In genomic region chr5:78979117-78979742, GRCh38 we compare ENCODE assay signal across 1 cellular context.
A peak's percentile ranks its signal among the peaks of the same experiment; 100 is the strongest.
TF ChIP-seq lines count a peak whose summit lies in the region.

No MANE protein-coding gene starts in this region.

TF ChIP-seq in HepG2, 621 proteins besides CTCF, POLR2A, EP300 and RAD21 (continued from another document and continues in another):
- TF ChIP-seq ZBTB14 (CRISPR knock-in tag; IDR thresholded peaks at IDR 0.05) (no peak), FOXA3 (CRISPR knock-in tag; IDR thresholded peaks at IDR 0.05) (peak; percentile 23; the same call in 1 of the 2 replicates), NFIC (IDR thresholded peaks at IDR 0.05; ENCODE audit: low read length) (peak; percentile 74), ZBTB7A (CRISPR knock-in tag; IDR thresholded peaks at IDR 0.05) (peak; percentile 41; the same call in 1 of the 2 replicates), RARA (CRISPR knock-in tag; IDR thresholded peaks at IDR 0.05) (peak; percentile 57), ZBTB26 (CRISPR knock-in tag; IDR thresholded peaks at IDR 0.05; ENCODE audit: borderline replicate concordance) (no peak), ZNF574 (CRISPR knock-in tag; IDR thresholded peaks at IDR 0.05) (0 out of 2 replicates have a peak, but pooled peaks have one; percentile 38), ZNF563 (CRISPR knock-in tag; IDR thresholded peaks at IDR 0.05) (no peak), THAP11 (CRISPR knock-in tag; IDR thresholded peaks at IDR 0.05) (peak; percentile 34; the same call in 1 of the 2 replicates), MED1 (CRISPR knock-in tag; IDR thresholded peaks at IDR 0.05) (peak; percentile 76), SOX5 (CRISPR knock-in tag; IDR thresholded peaks at IDR 0.05; ENCODE audit: borderline replicate concordance) (peak; percentile 48; the same call in 1 of the 2 replicates), SPEN (CRISPR knock-in tag; IDR thresholded peaks at IDR 0.05; ENCODE audit: low read depth) (peak; percentile 32; the same call in 1 of the 2 replicates), AGO2 (optimal IDR thresholded peaks at IDR 0.05; ENCODE audit: low read depth, low read length) (no peak), GATAD2A (CRISPR knock-in tag; IDR thresholded peaks at IDR 0.05) (peak; percentile 82), HNF1B (CRISPR knock-in tag; IDR thresholded peaks at IDR 0.05) (peak; percentile 45; the same call in 1 of the 2 replicates), CC2D1A (CRISPR knock-in tag; IDR thresholded peaks at IDR 0.05) (no peak), ZNF431 (CRISPR knock-in tag; IDR thresholded peaks at IDR 0.05; ENCODE audit: borderline replicate concordance, low read depth) (no peak), CREB1 (IDR thresholded peaks at IDR 0.05) (no peak), CREB1 (CRISPR knock-in tag; IDR thresholded peaks at IDR 0.05) (0 out of 2 replicates have a peak, but pooled peaks have one; percentile 12), ZBTB33 (CRISPR knock-in tag; IDR thresholded peaks at IDR 0.05) (peak; percentile 56), ZNF3 (CRISPR knock-in tag; IDR thresholded peaks at IDR 0.05) (no peak), HCFC1 (IDR thresholded peaks at IDR 0.05; ENCODE audit: low read depth, low read length) (no peak), CBX5 (CRISPR knock-in tag; IDR thresholded peaks at IDR 0.05; ENCODE audit: borderline replicate concordance) (no peak), HHEX (CRISPR knock-in tag; IDR thresholded peaks at IDR 0.05) (no peak), GATA4 (IDR thresholded peaks at IDR 0.05; ENCODE audit: borderline replicate concordance, low read depth) (no peak), STAT5B (CRISPR knock-in tag; IDR thresholded peaks at IDR 0.05) (no peak), GTF3A (CRISPR knock-in tag; conservative IDR thresholded peaks at IDR 0.05) (no peak), ZNF878 (CRISPR knock-in tag; IDR thresholded peaks at IDR 0.05) (peak; percentile 56; the same call in 1 of the 2 replicates), ZBTB7B (CRISPR knock-in tag; IDR thresholded peaks at IDR 0.05) (0 out of 2 replicates have a peak, but pooled peaks have one; percentile 56), POLR2G (IDR thresholded peaks at IDR 0.05; ENCODE audit: low read depth, low read length) (0 out of 2 replicates have a peak, but pooled peaks have one; percentile 29), ZNF510 (CRISPR knock-in tag; IDR thresholded peaks at IDR 0.05; ENCODE audit: low read depth) (no peak), TRIM22 (IDR thresholded peaks at IDR 0.05) (no peak)
- TF ChIP-seq, protein P1, sequence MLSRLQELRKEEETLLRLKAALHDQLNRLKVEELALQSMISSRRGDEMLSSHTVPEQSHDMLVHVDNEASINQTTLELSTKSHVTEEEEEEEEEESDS (CRISPR knock-in tag; IDR thresholded peaks at IDR 0.05; ENCODE audit: borderline replicate concordance), result no peak
- TF ChIP-seq, protein P2, sequence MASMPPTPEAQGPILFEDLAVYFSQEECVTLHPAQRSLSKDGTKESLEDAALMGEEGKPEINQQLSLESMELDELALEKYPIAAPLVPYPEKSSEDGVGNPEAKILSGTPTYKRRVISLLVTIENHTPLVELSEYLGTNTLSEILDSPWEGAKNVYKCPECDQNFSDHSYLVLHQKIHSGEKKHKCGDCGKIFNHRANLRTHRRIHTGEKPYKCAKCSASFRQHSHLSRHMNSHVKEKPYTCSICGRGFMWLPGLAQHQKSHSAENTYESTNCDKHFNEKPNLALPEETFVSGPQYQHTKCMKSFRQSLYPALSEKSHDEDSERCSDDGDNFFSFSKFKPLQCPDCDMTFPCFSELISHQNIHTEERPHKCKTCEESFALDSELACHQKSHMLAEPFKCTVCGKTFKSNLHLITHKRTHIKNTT (CRISPR knock-in tag; IDR thresholded peaks at IDR 0.05), result no peak
- TF ChIP-seq, protein P3, sequence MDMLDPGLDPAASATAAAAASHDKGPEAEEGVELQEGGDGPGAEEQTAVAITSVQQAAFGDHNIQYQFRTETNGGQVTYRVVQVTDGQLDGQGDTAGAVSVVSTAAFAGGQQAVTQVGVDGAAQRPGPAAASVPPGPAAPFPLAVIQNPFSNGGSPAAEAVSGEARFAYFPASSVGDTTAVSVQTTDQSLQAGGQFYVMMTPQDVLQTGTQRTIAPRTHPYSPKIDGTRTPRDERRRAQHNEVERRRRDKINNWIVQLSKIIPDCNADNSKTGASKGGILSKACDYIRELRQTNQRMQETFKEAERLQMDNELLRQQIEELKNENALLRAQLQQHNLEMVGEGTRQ (IDR thresholded peaks at IDR 0.05; ENCODE audit: low read depth, low read length), result no peak
- TF ChIP-seq, protein P3 (CRISPR knock-in tag; IDR thresholded peaks at IDR 0.05; ENCODE audit: borderline replicate concordance), result peak; percentile 21; the same call in 1 of the 2 replicates
- TF ChIP-seq, protein P4, sequence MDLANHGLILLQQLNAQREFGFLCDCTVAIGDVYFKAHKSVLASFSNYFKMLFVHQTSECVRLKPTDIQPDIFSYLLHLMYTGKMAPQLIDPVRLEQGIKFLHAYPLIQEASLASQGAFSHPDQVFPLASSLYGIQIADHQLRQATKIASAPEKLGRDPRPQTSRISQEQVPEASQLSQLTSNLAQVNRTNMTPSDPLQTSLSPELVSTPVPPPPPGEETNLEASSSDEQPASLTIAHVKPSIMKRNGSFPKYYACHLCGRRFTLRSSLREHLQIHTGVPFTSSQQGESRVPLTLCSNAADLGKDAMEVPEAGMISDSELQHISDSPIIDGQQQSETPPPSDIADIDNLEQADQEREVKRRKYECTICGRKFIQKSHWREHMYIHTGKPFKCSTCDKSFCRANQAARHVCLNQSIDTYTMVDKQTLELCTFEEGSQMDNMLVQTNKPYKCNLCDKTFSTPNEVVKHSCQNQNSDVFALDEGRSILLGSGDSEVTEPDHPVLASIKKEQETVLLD (CRISPR knock-in tag; IDR thresholded peaks at IDR 0.05; ENCODE audit: low read depth), result no peak
- TF ChIP-seq, protein P5, sequence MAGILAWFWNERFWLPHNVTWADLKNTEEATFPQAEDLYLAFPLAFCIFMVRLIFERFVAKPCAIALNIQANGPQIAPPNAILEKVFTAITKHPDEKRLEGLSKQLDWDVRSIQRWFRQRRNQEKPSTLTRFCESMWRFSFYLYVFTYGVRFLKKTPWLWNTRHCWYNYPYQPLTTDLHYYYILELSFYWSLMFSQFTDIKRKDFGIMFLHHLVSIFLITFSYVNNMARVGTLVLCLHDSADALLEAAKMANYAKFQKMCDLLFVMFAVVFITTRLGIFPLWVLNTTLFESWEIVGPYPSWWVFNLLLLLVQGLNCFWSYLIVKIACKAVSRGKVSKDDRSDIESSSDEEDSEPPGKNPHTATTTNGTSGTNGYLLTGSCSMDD (CRISPR knock-in tag; IDR thresholded peaks at IDR 0.05), result no peak
- TF ChIP-seq, protein P6, sequence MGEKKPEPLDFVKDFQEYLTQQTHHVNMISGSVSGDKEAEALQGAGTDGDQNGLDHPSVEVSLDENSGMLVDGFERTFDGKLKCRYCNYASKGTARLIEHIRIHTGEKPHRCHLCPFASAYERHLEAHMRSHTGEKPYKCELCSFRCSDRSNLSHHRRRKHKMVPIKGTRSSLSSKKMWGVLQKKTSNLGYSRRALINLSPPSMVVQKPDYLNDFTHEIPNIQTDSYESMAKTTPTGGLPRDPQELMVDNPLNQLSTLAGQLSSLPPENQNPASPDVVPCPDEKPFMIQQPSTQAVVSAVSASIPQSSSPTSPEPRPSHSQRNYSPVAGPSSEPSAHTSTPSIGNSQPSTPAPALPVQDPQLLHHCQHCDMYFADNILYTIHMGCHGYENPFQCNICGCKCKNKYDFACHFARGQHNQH (CRISPR knock-in tag; IDR thresholded peaks at IDR 0.05), result 0 out of 2 replicates have a peak, but pooled peaks have one; percentile 18
